ENCODE assay signal across 27 cellular contexts in genomic region chr14:58669556-58670200, GRCh38. TPM values are rescaled to one million over a fixed set of nuclear protein-coding genes. Genes with fewer than 3 reads are reported as not detected.
DNase-seq lines count a peak whose midpoint lies in the region; ATAC-seq and TF ChIP-seq lines count a peak whose summit lies in the region.
"Had no signal": no experiment of that assay in that cellular context is flagged by ENCODE, and none has a peak within 500 bp of the region (broad histone marks: within the 10 kb centered on the region; RNA-seq: fewer than 3 reads in every experiment).

No MANE protein-coding gene starts in this region.

- H3K23ac ChIP-seq in mesendoderm (ENCODE audit: low read length): no peak overlapping the region

- peak overlapping the region; percentile 18; the same call in 1 of the 2 replicates for H3K27ac ChIP-seq in HL-60 (replicated peaks)
- no peak overlapping the region for H3K27ac ChIP-seq in mesendoderm (ENCODE audit: low read depth, low read length)
- no peak overlapping the region for H3K27ac ChIP-seq in transverse colon
- H3K27ac ChIP-seq: 22Rv1, PC-9, SJCRH30 had no signal

- no peak for TF ChIP-seq EP300 in transverse colon (IDR thresholded peaks at IDR 0.05; ENCODE audit: low read depth)

- H3K9me3 ChIP-seq in transverse colon: no peaks in the 10 kb centered on the region
- H3K9me3 ChIP-seq: BE2C, HAP-1, SJCRH30 had no signal

- H3K4me1 ChIP-seq in mesendoderm (ENCODE audit: control insufficient read depth, low read depth, low read length) (peaks cover 8% of the 10 kb centered on the region), transverse colon (no peaks in the 10 kb centered on the region)
- H3K4me1 ChIP-seq: BE2C, HAP-1 had no signal

- no peak overlapping the region for H3K9ac ChIP-seq in mesendoderm (ENCODE audit: low read length)

- no peaks in the 10 kb centered on the region for H3K27me3 ChIP-seq in HL-60 (ENCODE audit: insufficient read depth, poor library complexity, severe bottlenecking)
- no peaks in the 10 kb centered on the region for H3K27me3 ChIP-seq in mesendoderm (ENCODE audit: insufficient read depth, low read length, poor library complexity)
- H3K27me3 ChIP-seq in transverse colon: no peaks in the 10 kb centered on the region
- H3K27me3 ChIP-seq: BE2C, SJCRH30 had no signal

- H2BK15ac ChIP-seq in mesendoderm (replicated peaks; ENCODE audit: low read depth): no peak overlapping the region

- no peak overlapping the region for H3K4me2 ChIP-seq in mesendoderm (ENCODE audit: low read length)
- H3K4me2 ChIP-seq: PC-9 had no signal

- peak; percentile 31 to 42 for DNase-seq in NOMO-1 (lab: John Stamatoyannopoulos, UW; ENCODE audit: unreplicated experiment in 2 of 2)
- DNase-seq in NOMO-1 treated with dmso at 0.1 percent for 144 hours (lab: John Stamatoyannopoulos, UW; ENCODE audit: unreplicated experiment): no peak
- peak; percentile 14 to 58 for DNase-seq in HL-60 (ENCODE audit: low read depth in 1 of 2, low spot score in 1 of 2)
- peak; percentile 52 for DNase-seq in NCI-H82 treated with DMSO at 0.1 percent for 48 hours (lab: John Stamatoyannopoulos, UW; ENCODE audit: unreplicated experiment)
- peak; percentile 38 for DNase-seq in mesendoderm
- no peak for DNase-seq in transverse colon
- DNase-seq in activated CD4-positive, alpha-beta T cell treated with anti-CD3 and anti-CD28 coated beads for 4 hours: no peak
- DNase-seq: ACHN; BE2C; CD8-positive, alpha-beta memory T cell; DMS79 treated with DMSO at 0.1 percent for 48 hours; GF-D8; GOT3; HFFc6; KBM-7; MV-4-11; NCI-H2029; NCI-H446; NCI-H524 treated with DMSO at 0.1 percent for 48 hours; PC-9; SJCRH30; T-helper 1 cell had no signal

- H4K8ac ChIP-seq in mesendoderm (ENCODE audit: low read depth, low read length): no peak overlapping the region

- H2AK5ac ChIP-seq in mesendoderm (ENCODE audit: low read length): no peak overlapping the region

- H3K4me3 ChIP-seq in HL-60 (replicated peaks; ENCODE audit: insufficient read depth, low read length) (no peak overlapping the region), mesendoderm (ENCODE audit: low read length) (no peak overlapping the region), transverse colon (no peak overlapping the region)
- H3K4me3 ChIP-seq: HAP-1, PC-9, SJCRH30 had no signal

- 100% methylated on average over 1 of the region's 7 CpGs for WGBS in mesendoderm (ENCODE audit: extremely low coverage, insufficient coverage, low lambda C conversion rate)
- WGBS in transverse colon (ENCODE audit: low coverage in 1 of 2), 2 donors: 88 to 95% methylated on average over 7 of the region's 7 CpGs

- no peak for TF ChIP-seq POLR2A in transverse colon (IDR thresholded peaks at IDR 0.05)

- H3K4ac ChIP-seq in mesendoderm (ENCODE audit: low read depth, low read length): no peak overlapping the region

- H2BK120ac ChIP-seq in mesendoderm (ENCODE audit: low read depth, low read length): no peak overlapping the region

- H2BK5ac ChIP-seq in mesendoderm (ENCODE audit: low read length): no peak overlapping the region

- H3K79me1 ChIP-seq in mesendoderm (ENCODE audit: low read length): no peaks in the 10 kb centered on the region

- H3K36me3 ChIP-seq in mesendoderm (ENCODE audit: control insufficient read depth, insufficient read depth, low read length): no peaks in the 10 kb centered on the region
- no peaks in the 10 kb centered on the region for H3K36me3 ChIP-seq in transverse colon
- H3K36me3 ChIP-seq: BE2C, HAP-1, SJCRH30 had no signal

- no peak for ATAC-seq in HG02610 (IDR thresholded peaks at IDR 0.05; ENCODE audit: unreplicated experiment)

- H4K5ac ChIP-seq in mesendoderm (ENCODE audit: low read length): no peak overlapping the region

- TF ChIP-seq CTCF in HL-60 (IDR thresholded peaks at IDR 0.05; ENCODE audit: insufficient read depth, low read length) (no peak), transverse colon (IDR thresholded peaks at IDR 0.05) (no peak)

- intact Hi-C loops in transverse colon (cut with DNase I; ENCODE audit: low total_unique reads): no loop called here

- H3K56ac ChIP-seq in mesendoderm (ENCODE audit: low read length): no peak overlapping the region

- in situ Hi-C loops in transverse colon (cut with MboI; ENCODE audit: low pct_ligation_motif_present in 1 of 4, low pct_unique_long_range_greater_than_20kb in 1 of 4, low sequenced_read_pairs in 3 of 4): no loop called here

- no peak overlapping the region for H3K18ac ChIP-seq in mesendoderm (ENCODE audit: low read length)

- no peaks in the 10 kb centered on the region for H3K79me2 ChIP-seq in mesendoderm (ENCODE audit: control insufficient read depth, insufficient read depth, low read length)

RNA-seq across cellular contexts. Expression of gene DACT1, which starts 31.9 kb away (rescaled TPM):
- polyA plus RNA-seq in mesendoderm (2013, experiment 1 of 2): 51.5 TPM
- polyA plus RNA-seq in mesendoderm (2013, experiment 2 of 2): 57.5 TPM
- total RNA-seq in transverse colon: 1 to 10 TPM; 2.3 to 5.8 (median 3.3) TPM
- total RNA-seq: MCF 10A, PC-9 had no signal
- polyA plus RNA-seq: CD14-positive monocyte had no signal

Comparison
In these comparisons a context has a peak if more than half of its experiments do, and no peak if none do; other contexts are left out.
1. DNase-seq: peak in NOMO-1 (2 of 2), HL-60 (2 of 2), NCI-H82 treated with DMSO at 0.1 percent for 48 hours (single experiment) and mesendoderm (single experiment); none in NOMO-1 treated with dmso at 0.1 percent for 144 hours (single experiment), transverse colon (single experiment) and activated CD4-positive, alpha-beta T cell treated with anti-CD3 and anti-CD28 coated beads for 4 hours (0 of 2).